Comparison of ENCODE assay signal across 8 cellular contexts in genomic region chr1:20483833-20484525, GRCh38. TPM values are rescaled to one million over a fixed set of nuclear protein-coding genes. Genes with fewer than 3 reads are reported as not detected.
DNase-seq lines count a peak whose midpoint lies in the region; ATAC-seq and TF ChIP-seq lines count a peak whose summit lies in the region.

No MANE protein-coding gene starts in this region.

- no peak overlapping the region for H2AFZ ChIP-seq in Loucy (ENCODE audit: low read length)

- peaks cover 10% of the 10 kb centered on the region; the same call in 1 of the 2 replicates for H3K79me2 ChIP-seq in Loucy (ENCODE audit: insufficient read depth, low read length)

- CTCF ChIA-PET in CD8-positive, alpha-beta T cell (lab: Charles Lee): interaction anchor here (1.1 to 4.8 kb wide), 2 partner anchors 10 to 43 kb away, joined by 3 to 31 read pairs; no protein-coding TSS in a partner anchor

- no peak overlapping the region for H3K9ac ChIP-seq in Loucy (ENCODE audit: low read depth, low read length, poor library complexity, severe bottlenecking)
- peak overlapping the region in 1 of 5 donors; percentile 25 for H3K9ac ChIP-seq in subcutaneous abdominal adipose tissue (ENCODE audit: low read length in 5 of 5)

- peaks cover 25% of the 10 kb centered on the region for H3K4me1 ChIP-seq in CD8-positive, alpha-beta T cell (ENCODE audit: insufficient read depth, low read length)
- H3K4me1 ChIP-seq in Loucy (ENCODE audit: insufficient read depth, low read length, poor library complexity, severe bottlenecking): peaks cover 28% of the 10 kb centered on the region
- peaks cover 0 to 31% (median 30%) of the 10 kb centered on the region in 5 donors for H3K4me1 ChIP-seq in subcutaneous abdominal adipose tissue (ENCODE audit: control insufficient read depth in 5 of 5, insufficient read depth in 5 of 5, low read length in 5 of 5)

- intact Hi-C loops in CD8-positive, alpha-beta T cell (cut with DNase I, micrococcal nuclease): no loop called here

- POLR2A ChIA-PET in CD8-positive, alpha-beta T cell (lab: Charles Lee): interaction anchor here (0.9 kb wide), 1 partner anchor 24 kb away, joined by 6 read pairs; the partner anchor contains the start of gene MUL1

- no peaks in the 10 kb centered on the region for H3K36me3 ChIP-seq in CD8-positive, alpha-beta T cell (ENCODE audit: insufficient read depth, low read length)
- H3K36me3 ChIP-seq in Loucy (ENCODE audit: insufficient read depth, low read length): no peaks in the 10 kb centered on the region
- H3K36me3 ChIP-seq in subcutaneous abdominal adipose tissue (ENCODE audit: control insufficient read depth in 5 of 5, insufficient read depth in 5 of 5, low read length in 5 of 5): no peaks in the 10 kb centered on the region

- DNase-seq in CD8-positive, alpha-beta T cell: no peak
- DNase-seq in caudate nucleus (lab: John Stamatoyannopoulos, UW): peak in 43 of 61 donors; percentile 24 to 83 (median 56)
- no peak for DNase-seq in left lobe of liver (ENCODE audit: low spot score)
- DNase-seq in NCI-H526 (lab: John Stamatoyannopoulos, UW): no peak

- peaks cover 3% of the 10 kb centered on the region for H3K36me3 Mint-ChIP-seq in CD8-positive, alpha-beta T cell

- H3K4me3 Mint-ChIP-seq in CD8-positive, alpha-beta T cell: peak overlapping the region; percentile 82

- H3K9me3 ChIP-seq in CD8-positive, alpha-beta T cell (ENCODE audit: low read length): no peaks in the 10 kb centered on the region
- no peaks in the 10 kb centered on the region for H3K9me3 ChIP-seq in Loucy (ENCODE audit: insufficient read depth, low read depth, low read length)
- H3K9me3 ChIP-seq in subcutaneous abdominal adipose tissue (ENCODE audit: control insufficient read depth in 5 of 5, low read length in 5 of 5): no peaks in the 10 kb centered on the region

- H3K9me3 Mint-ChIP-seq in CD8-positive, alpha-beta T cell: no peaks in the 10 kb centered on the region

- ATAC-seq in CD8-positive, alpha-beta T cell: no peak
- ATAC-seq in left lobe of liver (peak; percentile 36), GM19455 (IDR thresholded peaks at IDR 0.05; ENCODE audit: unreplicated experiment) (no peak), HG03159 (IDR thresholded peaks at IDR 0.05; ENCODE audit: unreplicated experiment) (no peak)

- no peaks in the 10 kb centered on the region for H3K9me2 ChIP-seq in Loucy (replicated peaks; ENCODE audit: low read depth, low read length)

- H4K20me1 ChIP-seq in Loucy (ENCODE audit: insufficient read depth, low read length, poor library complexity, severe bottlenecking): peaks cover 5% of the 10 kb centered on the region

- H3K27me3 ChIP-seq in CD8-positive, alpha-beta T cell (ENCODE audit: insufficient read depth, low read length): peaks cover 21% of the 10 kb centered on the region
- H3K27me3 ChIP-seq in Loucy (ENCODE audit: insufficient read depth, low read length, poor library complexity, severe bottlenecking) (no peaks in the 10 kb centered on the region), subcutaneous abdominal adipose tissue (ENCODE audit: control insufficient read depth in 5 of 5, insufficient read depth in 4 of 5, low read length in 5 of 5) (peaks cover 21 to 62% (median 43%) of the 10 kb centered on the region in 5 donors)

- H3K27ac Mint-ChIP-seq in CD8-positive, alpha-beta T cell: no peak overlapping the region

- H3F3A ChIP-seq in Loucy (ENCODE audit: low read depth): peaks cover 11% of the 10 kb centered on the region

- H3K27ac ChIP-seq in CD8-positive, alpha-beta T cell (ENCODE audit: low read depth, low read length): no peak overlapping the region
- H3K27ac ChIP-seq in caudate nucleus (ENCODE audit: low read depth, low read length) (peak overlapping the region; percentile 90), subcutaneous abdominal adipose tissue (ENCODE audit: low read depth, low read length) (no peak overlapping the region)

- H3K4me3 ChIP-seq in CD8-positive, alpha-beta T cell (ENCODE audit: low read depth, low read length): peak overlapping the region; percentile 50
- H3K4me3 ChIP-seq in Loucy (ENCODE audit: low read length, poor library complexity, severe bottlenecking) (peak overlapping the region; percentile 55), subcutaneous abdominal adipose tissue (ENCODE audit: low read depth in 1 of 5, low read length in 5 of 5) (peak overlapping the region; percentile 35 to 63 (median 61))

- H3K4me1 Mint-ChIP-seq in CD8-positive, alpha-beta T cell (ENCODE audit: low read depth): peaks cover 17% of the 10 kb centered on the region

- peak overlapping the region; percentile 65 for H3K4me2 ChIP-seq in Loucy (ENCODE audit: low read depth, low read length, poor library complexity, severe bottlenecking)

- TF ChIP-seq CTCF in CD8-positive, alpha-beta T cell (IDR thresholded peaks at IDR 0.05): no peak
- TF ChIP-seq CTCF in Loucy (conservative IDR thresholded peaks at IDR 0.05; ENCODE audit: low read length): no peak

- H3K27me3 Mint-ChIP-seq in CD8-positive, alpha-beta T cell (ENCODE audit: low read depth): peaks cover 48% of the 10 kb centered on the region

RNA-seq across cellular contexts. Expression of gene CAMK2N1, which starts 2.0 kb away (rescaled TPM):
- total RNA-seq in CD8-positive, alpha-beta T cell: 1 to 10 TPM; 6.6 to 8.4 TPM
- 27.4 TPM for total RNA-seq in left lobe of liver

RNA-seq across cellular contexts. Expression of gene MUL1, which starts 24.0 kb away (rescaled TPM):
- 10 to 100 TPM; 19.7 to 22.5 TPM for total RNA-seq in CD8-positive, alpha-beta T cell
- 16.9 TPM for total RNA-seq in left lobe of liver

Comparison
In these comparisons a context has a peak if more than half of its experiments do, and no peak if none do; other contexts are left out.
1. DNase-seq: peak in caudate nucleus (43 of 61); none in CD8-positive, alpha-beta T cell (0 of 7), left lobe of liver (single experiment) and NCI-H526 (0 of 2).
2. Peak in every context shown above with its lines, with median percentiles within 50 percentile points of each other: H3K4me3 ChIP-seq.